In genomic region chr19:1651548-1652394, GRCh38 we compare ENCODE assay signal across 8 cellular contexts. TPM values are rescaled to one million over a fixed set of nuclear protein-coding genes. Genes with fewer than 3 reads are reported as not detected.
DNase-seq lines count a peak whose midpoint lies in the region; FAIRE-seq and TF ChIP-seq lines count a peak whose summit lies in the region.

No MANE protein-coding gene starts in this region.

- H3K36me3 Mint-ChIP-seq in type B pancreatic cell, result peaks cover 4% of the 10 kb centered on the region

- under 1% methylated on average over 114 of the region's 118 CpGs for WGBS in HUES64

- H3K36me3 ChIP-seq in HUES64 (ENCODE audit: insufficient read depth, low read length) (peaks cover 31% of the 10 kb centered on the region), endocrine pancreas (ENCODE audit: control insufficient read depth, insufficient read depth, low read length) (no peaks in the 10 kb centered on the region), muscle layer of colon (ENCODE audit: insufficient read depth, low read length) (peaks cover 9% of the 10 kb centered on the region)

- DNase-seq in COLO668 (lab: John Stamatoyannopoulos, UW; ENCODE audit: unreplicated experiment), result peak; percentile 49
- DNase-seq in activated CD4-positive, alpha-beta T cell treated with anti-CD3 and anti-CD28 coated beads, Interleukin-2, amount 50 U/mL, for 48 hours, result peak; percentile 32 to 42
- DNase-seq in type B pancreatic cell (ENCODE audit: extremely low spot score, unreplicated experiment), result peak; percentile 72
- no peak for DNase-seq in GM20000 (ENCODE audit: low spot score)
- no peak for DNase-seq in GM12892 (ENCODE audit: insufficient read length)

- no peak for TF ChIP-seq CTCF in type B pancreatic cell (conservative IDR thresholded peaks at IDR 0.05)
- TF ChIP-seq CTCF in GM20000 (IDR thresholded peaks at IDR 0.05; ENCODE audit: extremely low read depth, missing control alignments), result no peak

- no peaks in the 10 kb centered on the region for H3K9me3 Mint-ChIP-seq in type B pancreatic cell

- H3K4me1 Mint-ChIP-seq in type B pancreatic cell (ENCODE audit: unreplicated experiment), result peaks cover 8% of the 10 kb centered on the region

- H3K9me3 ChIP-seq in HUES64 (ENCODE audit: insufficient read depth, low read depth, low read length) (no peaks in the 10 kb centered on the region), endocrine pancreas (ENCODE audit: control insufficient read depth, low read length) (no peaks in the 10 kb centered on the region), muscle layer of colon (ENCODE audit: low read length) (no peaks in the 10 kb centered on the region)

- H3K4me3 Mint-ChIP-seq in type B pancreatic cell, result peak overlapping the region; percentile 95

- peak overlapping the region; percentile 94 for H3K27ac Mint-ChIP-seq in type B pancreatic cell

- no peaks in the 10 kb centered on the region for H3K27me3 Mint-ChIP-seq in type B pancreatic cell

- no peaks in the 10 kb centered on the region for H3K4me1 ChIP-seq in HUES64 (ENCODE audit: insufficient read depth, low read length)
- H3K4me1 ChIP-seq in endocrine pancreas (ENCODE audit: control insufficient read depth, insufficient read depth, low read length), result no peaks in the 10 kb centered on the region
- peaks cover 15% of the 10 kb centered on the region for H3K4me1 ChIP-seq in muscle layer of colon (ENCODE audit: insufficient read depth, low read length)

- peak overlapping the region; percentile 77 for H3K4me3 ChIP-seq in HUES64 (ENCODE audit: low read length)
- no peak overlapping the region for H3K4me3 ChIP-seq in endocrine pancreas (ENCODE audit: control insufficient read depth, insufficient read depth, low read length)
- H3K4me3 ChIP-seq in muscle layer of colon (ENCODE audit: low read depth in 1 of 2, low read length in 2 of 2), result peak overlapping the region; percentile 71 to 75

- H3K27me3 ChIP-seq in HUES64 (ENCODE audit: insufficient read depth, low read length), result no peaks in the 10 kb centered on the region
- no peaks in the 10 kb centered on the region for H3K27me3 ChIP-seq in endocrine pancreas (ENCODE audit: control insufficient read depth, insufficient read depth, low read length)
- no peaks in the 10 kb centered on the region for H3K27me3 ChIP-seq in muscle layer of colon (ENCODE audit: control insufficient read depth in 1 of 2, insufficient read depth in 2 of 2, low read length in 2 of 2)

- peak overlapping the region; percentile 97 for H3K27ac ChIP-seq in HUES64 (ENCODE audit: low read depth, low read length)
- H3K27ac ChIP-seq in muscle layer of colon (ENCODE audit: low read depth, low read length), result peak overlapping the region; percentile 75

- TF ChIP-seq POLR2A in GM12892 (IDR thresholded peaks at IDR 0.05; ENCODE audit: low read depth, low read length), result no peak

- no peak for FAIRE-seq in GM12892 (lab: Jason Lieb, UNC)

- peak overlapping the region; percentile 93 for H3K9ac ChIP-seq in HUES64 (ENCODE audit: low read depth, low read length)
- H3K9ac ChIP-seq in endocrine pancreas (ENCODE audit: control insufficient read depth, insufficient read depth, low read length), result peak overlapping the region; percentile 38
- no peak overlapping the region for H3K9ac ChIP-seq in muscle layer of colon (ENCODE audit: low read length)

RNA-seq across cellular contexts. Expression of gene TCF3, which starts 0.6 kb away (rescaled TPM):
- 187 TPM for polyA plus RNA-seq in HUES64 (2013, experiment 1 of 2)
- 190 TPM for polyA plus RNA-seq in HUES64 (2013, experiment 2 of 2)
- 134 and 193 TPM in 2 replicates for total RNA-seq in type B pancreatic cell (ENCODE audit: low replicate concordance)
- 122 TPM for polyA plus RNA-seq in GM12892 (2012; ENCODE audit: missing spikeins)

RNA-seq across cellular contexts. Expression of gene UQCR11, which starts 46.5 kb away (rescaled TPM):
- 132 TPM for polyA plus RNA-seq in HUES64 (2013, experiment 1 of 2)
- 139 TPM for polyA plus RNA-seq in HUES64 (2013, experiment 2 of 2)
- 191 and 290 TPM in 2 replicates for total RNA-seq in type B pancreatic cell (ENCODE audit: low replicate concordance)
- 152 TPM for polyA plus RNA-seq in GM12892 (2012; ENCODE audit: missing spikeins)

RNA-seq across cellular contexts. Expression of gene MBD3, which starts 59.1 kb away (rescaled TPM):
- polyA plus RNA-seq in HUES64 (2013, experiment 1 of 2), result 56.1 TPM
- 49.9 TPM for polyA plus RNA-seq in HUES64 (2013, experiment 2 of 2)
- total RNA-seq in type B pancreatic cell (ENCODE audit: low replicate concordance), result 78.8 and 110 TPM in 2 replicates
- 12.4 TPM for polyA plus RNA-seq in GM12892 (2012; ENCODE audit: missing spikeins)

Comparison
In these comparisons a context has a peak if more than half of its experiments do, and no peak if none do; other contexts are left out.
1. DNase-seq: peak in COLO668 (single experiment), activated CD4-positive, alpha-beta T cell treated with anti-CD3 and anti-CD28 coated beads, Interleukin-2, amount 50 U/mL, for 48 hours (2 of 2) and type B pancreatic cell (single experiment); none in GM20000 (single experiment) and GM12892 (single experiment).